29 cellular contexts compared by ENCODE assay signal in the genomic region with DNA sequence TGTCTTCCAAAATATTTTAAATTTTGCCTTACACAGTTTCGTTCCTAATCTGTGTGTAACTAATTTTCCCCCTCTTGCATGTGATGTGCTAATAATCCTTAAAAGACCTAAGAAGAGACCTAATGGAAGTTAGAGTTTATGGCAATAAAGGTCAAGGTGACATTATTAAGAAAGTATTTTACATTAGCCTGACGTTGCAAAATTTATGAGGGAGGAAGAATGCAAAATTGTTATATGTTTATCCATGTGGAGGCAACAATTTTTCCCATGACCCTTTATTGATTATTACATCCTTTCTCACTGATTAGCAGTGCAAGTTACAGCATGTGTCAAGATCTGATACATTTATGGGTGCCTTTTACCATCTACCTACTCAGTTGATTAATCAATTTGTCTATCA.
"Had no signal": no experiment of that assay in that cellular context is flagged by ENCODE, and none has a peak within 500 bp of the region (broad histone marks: within the 10 kb centered on the region; RNA-seq: fewer than 3 reads in every experiment).

No MANE protein-coding gene starts in this region.

- H3K27ac Mint-ChIP-seq: stimulated activated effector memory CD8-positive, alpha-beta T cell treated with anti-CD3 and anti-CD28 coated beads, Interleukin-12 subunit alpha, Interleukin-12 subunit beta, amount 100 ng/mL, for 72 hours; stimulated activated memory B cell treated with anti-CD40 and anti-IgM and Interleukin-4, amounts not matched to agents 10 μg/mL and 1 μg/mL and 100 μg/mL, for 72 hours; stimulated activated naive B cell treated with anti-CD40 and anti-IgM and Interleukin-4, amounts not matched to agents 10 μg/mL and 1 μg/mL and 100 μg/mL, for 72 hours; stimulated activated naive CD8-positive, alpha-beta T cell treated with anti-CD3 and anti-CD28 coated beads, Interleukin-15, amount 100 ng/mL, for 72 hours; stimulated activated naive CD8-positive, alpha-beta T cell treated with anti-CD3 and anti-CD28 coated beads, Interleukin-15, Interleukin-2, amounts not matched to agents 100 ng/mL and 50 ng/mL, for 24 hours; type B pancreatic cell had no signal

- H3K36me3 ChIP-seq: stomach, suprapubic skin, thoracic aorta, thyroid gland, tibial artery, tibial nerve, transverse colon, upper lobe of left lung, upper lobe of right lung, uterus, vagina had no signal

- H3K36me3 Mint-ChIP-seq: stimulated activated effector memory CD8-positive, alpha-beta T cell treated with anti-CD3 and anti-CD28 coated beads, Interleukin-12 subunit alpha, Interleukin-12 subunit beta, amount 100 ng/mL, for 72 hours; stimulated activated memory B cell treated with anti-CD40 and anti-IgM and Interleukin-4, amounts not matched to agents 10 μg/mL and 1 μg/mL and 100 μg/mL, for 72 hours; stimulated activated naive B cell treated with anti-CD40 and anti-IgM and Interleukin-4, amounts not matched to agents 10 μg/mL and 1 μg/mL and 100 μg/mL, for 72 hours; type B pancreatic cell had no signal

- ATAC-seq: stimulated activated effector memory CD8-positive, alpha-beta T cell treated with anti-CD3 and anti-CD28 coated beads, Interleukin-12 subunit alpha, Interleukin-12 subunit beta, amount 100 ng/mL, for 72 hours; stimulated activated memory B cell treated with anti-CD40 and anti-IgM and Interleukin-4, amounts not matched to agents 10 μg/mL and 1 μg/mL and 100 μg/mL, for 72 hours; stimulated activated naive B cell treated with anti-CD40 and anti-IgM and Interleukin-4, amounts not matched to agents 10 μg/mL and 1 μg/mL and 100 μg/mL, for 72 hours; stimulated activated naive CD8-positive, alpha-beta T cell treated with anti-CD3 and anti-CD28 coated beads, Interleukin-15, amount 100 ng/mL, for 72 hours; stimulated activated naive CD8-positive, alpha-beta T cell treated with anti-CD3 and anti-CD28 coated beads, Interleukin-15, Interleukin-2, amounts not matched to agents 100 U/mL and 50 U/mL, for 24 hours; upper lobe of right lung had no signal

- H3K27me3 ChIP-seq: stomach, suprapubic skin, testis, thyroid gland, tibial artery, tibial nerve, transverse colon, upper lobe of left lung, upper lobe of right lung, uterus, vagina had no signal

- DNase-seq: stimulated activated CD4-positive, alpha-beta T cell treated with anti-CD3 and anti-CD28 coated beads, Interleukin-2, amount 100 ng/mL, for 48 hours; stimulated activated CD4-positive, alpha-beta T cell treated with anti-CD3 and anti-CD28 coated beads, Interleukin-4, amount 100 ng/mL, for 1 hour; stimulated activated CD4-positive, alpha-beta T cell treated with anti-CD3 and anti-CD28 coated beads, Interleukin-4, amount 100 ng/mL, for 24 hours; stimulated activated CD4-positive, alpha-beta T cell treated with anti-CD3 and anti-CD28 coated beads, Interleukin-4, amount 100 ng/mL, for 4 hours; stimulated activated CD8-positive, alpha-beta memory T cell treated with anti-CD3 and anti-CD28 coated beads, Interleukin-4, amount 100 ng/mL, for 48 hours; stimulated activated naive B cell treated with anti-CD40 and anti-IgM and Interleukin-4, amounts not matched to agents 10 μg/mL and 1 μg/mL and 100 μg/mL, for 72 hours; stimulated activated naive CD4-positive, alpha-beta T cell; stimulated activated naive CD4-positive, alpha-beta T cell treated with Interleukin-2 at 50 U/mL for 16 hours; stimulated activated naive CD8-positive, alpha-beta T cell treated with anti-CD3 and anti-CD28 coated beads, Interleukin-15, amount 100 ng/mL, for 72 hours; stimulated activated naive CD8-positive, alpha-beta T cell treated with anti-CD3 and anti-CD28 coated beads, Interleukin-15, Interleukin-2, amounts not matched to agents 100 U/mL and 50 U/mL, for 24 hours; stomach; substantia nigra; testis; thyroid gland; tibial artery; transverse colon; trophoblast cell; upper lobe of left lung; upper lobe of right lung; uterus had no signal

- H3K27me3 Mint-ChIP-seq: stimulated activated memory B cell treated with anti-CD40 and anti-IgM and Interleukin-4, amounts not matched to agents 10 μg/mL and 1 μg/mL and 100 μg/mL, for 72 hours; stimulated activated naive B cell treated with anti-CD40 and anti-IgM and Interleukin-4, amounts not matched to agents 10 μg/mL and 1 μg/mL and 100 μg/mL, for 72 hours; stimulated activated naive CD8-positive, alpha-beta T cell treated with anti-CD3 and anti-CD28 coated beads, Interleukin-15, amount 100 ng/mL, for 72 hours; stimulated activated naive CD8-positive, alpha-beta T cell treated with anti-CD3 and anti-CD28 coated beads, Interleukin-15, Interleukin-2, amounts not matched to agents 100 ng/mL and 50 ng/mL, for 24 hours; type B pancreatic cell had no signal

- H3K9me3 ChIP-seq: testis, thoracic aorta, thyroid gland, tibial artery, tibial nerve, transverse colon, upper lobe of left lung, upper lobe of right lung, uterus, vagina had no signal

- H3K4me1 Mint-ChIP-seq: stimulated activated effector memory CD8-positive, alpha-beta T cell treated with anti-CD3 and anti-CD28 coated beads, Interleukin-12 subunit alpha, Interleukin-12 subunit beta, amount 100 ng/mL, for 72 hours; stimulated activated memory B cell treated with anti-CD40 and anti-IgM and Interleukin-4, amounts not matched to agents 10 μg/mL and 1 μg/mL and 100 μg/mL, for 72 hours; stimulated activated naive B cell treated with anti-CD40 and anti-IgM and Interleukin-4, amounts not matched to agents 10 μg/mL and 1 μg/mL and 100 μg/mL, for 72 hours; stimulated activated naive CD8-positive, alpha-beta T cell treated with anti-CD3 and anti-CD28 coated beads, Interleukin-15, amount 100 ng/mL, for 72 hours had no signal

- FAIRE-seq: urothelium cell line had no signal

- H3K4me3 ChIP-seq: stomach, suprapubic skin, testis, thoracic aorta, thyroid gland, tibial artery, tibial nerve, transverse colon, upper lobe of left lung, upper lobe of right lung, uterus, vagina had no signal

- H3K4me1 ChIP-seq: stomach, suprapubic skin, testis, thyroid gland, tibial artery, tibial nerve, transverse colon, upper lobe of left lung, upper lobe of right lung, uterus, vagina had no signal

- H3K4me3 Mint-ChIP-seq: stimulated activated effector memory CD8-positive, alpha-beta T cell treated with anti-CD3 and anti-CD28 coated beads, Interleukin-12 subunit alpha, Interleukin-12 subunit beta, amount 100 ng/mL, for 72 hours; stimulated activated memory B cell treated with anti-CD40 and anti-IgM and Interleukin-4, amounts not matched to agents 10 μg/mL and 1 μg/mL and 100 μg/mL, for 72 hours; stimulated activated naive B cell treated with anti-CD40 and anti-IgM and Interleukin-4, amounts not matched to agents 10 μg/mL and 1 μg/mL and 100 μg/mL, for 72 hours; stimulated activated naive CD8-positive, alpha-beta T cell treated with anti-CD3 and anti-CD28 coated beads, Interleukin-15, amount 100 ng/mL, for 72 hours; stimulated activated naive CD8-positive, alpha-beta T cell treated with anti-CD3 and anti-CD28 coated beads, Interleukin-15, Interleukin-2, amounts not matched to agents 100 ng/mL and 50 ng/mL, for 24 hours; type B pancreatic cell had no signal

- H3K27ac ChIP-seq: stomach, suprapubic skin, testis, thoracic aorta, thyroid gland, tibial artery, tibial nerve, transverse colon, upper lobe of left lung, upper lobe of right lung, uterus, vagina had no signal
